ENCODE assay signal across 1 cellular context in the genomic region with DNA sequence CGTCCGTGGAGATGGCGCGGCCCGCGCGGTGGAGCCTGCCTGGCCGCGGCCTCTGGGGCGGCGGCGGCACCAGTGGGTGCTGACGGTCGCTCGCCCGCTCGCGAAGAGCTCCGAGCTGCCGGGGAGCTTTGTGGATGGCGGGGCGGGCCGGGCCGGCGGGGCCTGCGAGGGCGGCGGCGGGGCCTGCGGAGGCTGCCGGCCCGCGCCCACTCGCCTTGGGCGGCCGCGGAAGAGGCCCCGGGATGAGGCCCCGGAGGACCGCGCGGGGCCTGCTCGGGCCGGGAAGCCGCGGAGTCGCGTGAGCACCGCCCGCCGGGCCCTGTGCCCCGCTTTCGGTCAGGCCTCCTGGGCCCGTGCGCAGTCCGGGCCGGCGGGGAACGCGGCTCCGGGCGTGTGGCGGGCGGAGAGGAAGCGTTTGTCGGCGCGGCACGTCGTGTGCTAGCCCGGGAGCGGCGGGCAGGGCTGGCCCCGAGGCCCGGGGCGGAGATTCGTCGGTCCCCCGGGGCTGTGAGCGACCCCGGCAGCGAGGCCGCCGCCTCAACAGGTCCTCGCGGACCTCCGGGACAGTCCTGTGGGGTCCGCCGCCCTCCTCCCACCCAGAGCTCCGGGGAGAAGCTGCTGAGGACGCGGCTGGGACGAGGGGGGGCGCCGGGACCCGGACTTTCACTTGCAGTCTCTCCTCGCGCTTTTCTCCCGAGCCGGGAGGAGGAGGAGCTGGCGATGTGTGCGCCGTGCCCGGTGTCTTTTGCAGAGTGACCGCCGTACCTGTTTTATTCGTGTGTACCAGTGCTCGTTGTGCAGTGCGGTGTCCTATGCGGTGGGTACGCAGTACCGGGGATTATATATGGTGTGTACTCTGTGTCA.
TF ChIP-seq lines count a peak whose summit lies in the region.

No MANE protein-coding gene starts in this region.

TF ChIP-seq in HepG2, 621 proteins besides CTCF, POLR2A, EP300 and RAD21 (continued from another document):
- TF ChIP-seq, protein P1, sequence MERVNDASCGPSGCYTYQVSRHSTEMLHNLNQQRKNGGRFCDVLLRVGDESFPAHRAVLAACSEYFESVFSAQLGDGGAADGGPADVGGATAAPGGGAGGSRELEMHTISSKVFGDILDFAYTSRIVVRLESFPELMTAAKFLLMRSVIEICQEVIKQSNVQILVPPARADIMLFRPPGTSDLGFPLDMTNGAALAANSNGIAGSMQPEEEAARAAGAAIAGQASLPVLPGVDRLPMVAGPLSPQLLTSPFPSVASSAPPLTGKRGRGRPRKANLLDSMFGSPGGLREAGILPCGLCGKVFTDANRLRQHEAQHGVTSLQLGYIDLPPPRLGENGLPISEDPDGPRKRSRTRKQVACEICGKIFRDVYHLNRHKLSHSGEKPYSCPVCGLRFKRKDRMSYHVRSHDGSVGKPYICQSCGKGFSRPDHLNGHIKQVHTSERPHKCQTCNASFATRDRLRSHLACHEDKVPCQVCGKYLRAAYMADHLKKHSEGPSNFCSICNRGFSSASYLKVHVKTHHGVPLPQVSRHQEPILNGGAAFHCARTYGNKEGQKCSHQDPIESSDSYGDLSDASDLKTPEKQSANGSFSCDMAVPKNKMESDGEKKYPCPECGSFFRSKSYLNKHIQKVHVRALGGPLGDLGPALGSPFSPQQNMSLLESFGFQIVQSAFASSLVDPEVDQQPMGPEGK (CRISPR knock-in tag; IDR thresholded peaks at IDR 0.05), result peak; percentile 67
- TF ChIP-seq IRX3 (CRISPR knock-in tag; IDR thresholded peaks at IDR 0.05; ENCODE audit: borderline replicate concordance, low read depth), result 0 out of 2 replicates have a peak, but pooled peaks have one; percentile 20
- no peak for TF ChIP-seq ZNF207 (IDR thresholded peaks at IDR 0.05; ENCODE audit: borderline replicate concordance)
- TF ChIP-seq CHCHD3 (CRISPR knock-in tag; IDR thresholded peaks at IDR 0.05), result 0 out of 2 replicates have a peak, but pooled peaks have one; percentile 32
- TF ChIP-seq ZSCAN22 (CRISPR knock-in tag; IDR thresholded peaks at IDR 0.05), result peak; percentile 49; the same call in 1 of the 2 replicates
- 0 out of 2 replicates have a peak, but pooled peaks have one; percentile 10 for TF ChIP-seq FOXO1 (CRISPR knock-in tag; IDR thresholded peaks at IDR 0.05)
- TF ChIP-seq ZEB1 (IDR thresholded peaks at IDR 0.05; ENCODE audit: insufficient replicate concordance, low read depth), result no peak
- TF ChIP-seq ZNF343 (CRISPR knock-in tag; IDR thresholded peaks at IDR 0.05), result 0 out of 2 replicates have a peak, but pooled peaks have one; percentile 29
- TF ChIP-seq FOXC1 (CRISPR knock-in tag; IDR thresholded peaks at IDR 0.05; ENCODE audit: borderline replicate concordance), result peak; percentile 39; the same call in 1 of the 2 replicates
- 0 out of 2 replicates have a peak, but pooled peaks have one; percentile 18 for TF ChIP-seq ZNF782 (CRISPR knock-in tag; IDR thresholded peaks at IDR 0.05; ENCODE audit: borderline replicate concordance)
- peak; percentile 23; the same call in 1 of the 2 replicates for TF ChIP-seq CSRNP2 (CRISPR knock-in tag; conservative IDR thresholded peaks at IDR 0.05; ENCODE audit: low read depth)
